Comparison of ENCODE assay signal across 8 cellular contexts in genomic region chr1:54887665-54888071, GRCh38. TPM values are rescaled to one million over a fixed set of nuclear protein-coding genes. Genes with fewer than 3 reads are reported as not detected.
DNase-seq lines count a peak whose midpoint lies in the region; ATAC-seq and TF ChIP-seq lines count a peak whose summit lies in the region.

No MANE protein-coding gene starts in this region.

- WGBS in body of pancreas, 2 donors: 31 to 35% methylated on average over 3 to 8 of the region's 8 CpGs

- no peaks in the 10 kb centered on the region for H3K9me3 Mint-ChIP-seq in stimulated activated naive CD8-positive, alpha-beta T cell treated with anti-CD3 and anti-CD28 coated beads, Interleukin-15, amount 100 ng/mL, for 72 hours

- H3K27ac Mint-ChIP-seq in stimulated activated naive CD8-positive, alpha-beta T cell treated with anti-CD3 and anti-CD28 coated beads, Interleukin-15, amount 100 ng/mL, for 72 hours: no peak overlapping the region

- H3K36me3 ChIP-seq in body of pancreas (replicated peaks in 1 of 2; ENCODE audit: insufficient read depth in 1 of 2, low read depth in 2 of 2) (no peaks in the 10 kb centered on the region), kidney epithelial cell (ENCODE audit: control insufficient read depth, insufficient read depth, low read length) (peaks cover 4% of the 10 kb centered on the region)

- no peaks in the 10 kb centered on the region for H3K27me3 ChIP-seq in body of pancreas
- no peaks in the 10 kb centered on the region for H3K27me3 ChIP-seq in kidney epithelial cell (ENCODE audit: control insufficient read depth, insufficient read depth, low read length)

- H3K4me3 ChIP-seq in body of pancreas (peak overlapping the region; percentile 63 to 77), kidney epithelial cell (ENCODE audit: low read depth, low read length) (peak overlapping the region; percentile 96)

- H3K4me3 Mint-ChIP-seq in stimulated activated naive CD8-positive, alpha-beta T cell treated with anti-CD3 and anti-CD28 coated beads, Interleukin-15, amount 100 ng/mL, for 72 hours: peak overlapping the region; percentile 96 to 99

- ATAC-seq in body of pancreas: peak; percentile 26
- no peak for ATAC-seq in stimulated activated naive CD8-positive, alpha-beta T cell treated with anti-CD3 and anti-CD28 coated beads, Interleukin-15, amount 100 ng/mL, for 72 hours

- H3K9me3 ChIP-seq in body of pancreas: no peaks in the 10 kb centered on the region

- intact Hi-C loops in body of pancreas (cut with DNase I): no loop called here

- no peak for TF ChIP-seq POLR2A in body of pancreas (IDR thresholded peaks at IDR 0.05)

- H3K4me1 ChIP-seq in body of pancreas: peaks cover 46% of the 10 kb centered on the region

- H3K27ac ChIP-seq in body of pancreas: peak overlapping the region in 3 of 4 donors; percentile 60 to 83 (median 68)

- DNase-seq in DMS79 treated with DMSO at 0.1 percent for 48 hours (lab: John Stamatoyannopoulos, UW): peak; percentile 64
- DNase-seq in DMS79 (lab: John Stamatoyannopoulos, UW): no peak
- peak; percentile 47 for DNase-seq in NCI-H2029 (lab: John Stamatoyannopoulos, UW)
- DNase-seq in body of pancreas: peak in 3 of 4 donors; percentile 34 to 42 (median 35)
- DNase-seq in kidney epithelial cell (ENCODE audit: low read depth): no peak
- DNase-seq in stimulated activated naive CD8-positive, alpha-beta T cell treated with anti-CD3 and anti-CD28 coated beads, Interleukin-15, amount 100 ng/mL, for 72 hours: no peak
- no peak for DNase-seq in putamen (ENCODE audit: low spot score)
- no peak for DNase-seq in activated CD4-positive, CD25-positive, alpha-beta regulatory T cell treated with anti-CD3 and anti-CD28 coated beads, Interleukin-2, amount 50 U/mL, for 72 hours

- H3K4me1 Mint-ChIP-seq in stimulated activated naive CD8-positive, alpha-beta T cell treated with anti-CD3 and anti-CD28 coated beads, Interleukin-15, amount 100 ng/mL, for 72 hours: peaks cover 48% of the 10 kb centered on the region

- peaks cover 26% of the 10 kb centered on the region for H3K27me3 Mint-ChIP-seq in stimulated activated naive CD8-positive, alpha-beta T cell treated with anti-CD3 and anti-CD28 coated beads, Interleukin-15, amount 100 ng/mL, for 72 hours

- TF ChIP-seq CTCF in body of pancreas (IDR thresholded peaks at IDR 0.05): no peak
- no peak for TF ChIP-seq CTCF in kidney epithelial cell (IDR thresholded peaks at IDR 0.05; ENCODE audit: insufficient read depth, low read length, poor library complexity, severe bottlenecking)

RNA-seq across cellular contexts. Expression of gene DHCR24, which starts 0.7 kb away (rescaled TPM):
- total RNA-seq in body of pancreas: 10 to 100 TPM; 23.6 to 32.3 TPM
- total RNA-seq in kidney epithelial cell: 128 and 140 TPM in 2 replicates

Comparison
In these comparisons a context has a peak if more than half of its experiments do, and no peak if none do; other contexts are left out.
1. DNase-seq: peak in DMS79 treated with DMSO at 0.1 percent for 48 hours (single experiment), NCI-H2029 (single experiment) and body of pancreas (3 of 4); none in DMS79 (single experiment), kidney epithelial cell (single experiment), stimulated activated naive CD8-positive, alpha-beta T cell treated with anti-CD3 and anti-CD28 coated beads, Interleukin-15, amount 100 ng/mL, for 72 hours (0 of 2), putamen (single experiment) and activated CD4-positive, CD25-positive, alpha-beta regulatory T cell treated with anti-CD3 and anti-CD28 coated beads, Interleukin-2, amount 50 U/mL, for 72 hours (single experiment).